8 cellular contexts compared by ENCODE assay signal in the genomic region with DNA sequence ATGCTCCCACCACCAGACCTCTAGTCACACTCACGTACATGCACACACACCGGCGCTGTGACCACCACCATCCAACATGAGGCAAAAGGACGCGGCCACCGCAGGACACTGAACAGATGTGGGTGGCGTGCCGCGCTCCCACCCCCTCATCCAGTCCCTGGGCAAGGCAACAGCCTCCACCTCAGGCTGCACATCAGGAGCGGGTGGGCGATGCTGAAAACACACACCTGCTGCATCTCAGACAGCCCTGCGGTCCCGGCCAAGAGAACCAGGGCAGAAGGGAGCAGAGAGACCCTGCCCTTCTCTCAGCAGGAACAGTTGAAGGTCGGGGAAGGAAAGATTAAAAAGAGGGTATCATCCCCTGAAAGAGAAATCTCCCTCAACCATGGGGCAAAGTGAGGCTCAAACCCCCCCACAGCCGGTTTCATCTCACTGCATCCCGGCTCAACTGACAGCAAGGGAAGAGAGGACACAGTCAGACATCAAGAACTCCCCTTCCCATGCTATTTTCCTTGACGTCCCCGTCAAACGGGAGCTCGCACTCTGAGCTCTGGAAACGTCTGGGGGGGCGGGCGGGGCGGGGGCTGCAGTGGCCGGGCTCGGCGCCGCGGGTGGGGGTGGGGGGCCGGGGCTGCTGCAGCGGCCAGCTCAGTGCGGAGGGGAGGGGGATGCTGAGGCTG. TPM values are rescaled to one million over a fixed set of nuclear protein-coding genes. Genes with fewer than 3 reads are reported as not detected.
A peak's percentile ranks its signal among the peaks of the same experiment; 100 is the strongest.
DNase-seq lines count a peak whose midpoint lies in the region; ATAC-seq and TF ChIP-seq lines count a peak whose summit lies in the region.

No MANE protein-coding gene starts in this region.

- 40 to 55% methylated on average over 27 to 32 of the region's 32 CpGs for WGBS in heart right ventricle, 2 donors
- 21% methylated on average over 32 of the region's 32 CpGs for WGBS in urinary bladder

- H3K27ac Mint-ChIP-seq in MCF 10A (ENCODE audit: low read depth, unreplicated experiment) (peak overlapping the region; percentile 28), mesothelial cell of epicardium (no peak overlapping the region)

- no peaks in the 10 kb centered on the region for H3K27me3 Mint-ChIP-seq in MCF 10A (ENCODE audit: insufficient read depth, unreplicated experiment)
- peaks cover 2% of the 10 kb centered on the region for H3K27me3 Mint-ChIP-seq in mesothelial cell of epicardium (ENCODE audit: low read depth)

- intact Hi-C loops in heart right ventricle (cut with DNase I) (no loop called here), left cardiac atrium (cut with DNase I) (no loop called here), MCF 10A (cut with micrococcal nuclease) (no loop called here)

- H3K4me1 ChIP-seq in heart right ventricle (peaks cover 0 to 47% (median 21%) of the 10 kb centered on the region in 9 donors), urinary bladder (ENCODE audit: insufficient read depth) (no peaks in the 10 kb centered on the region)

- CTCF ChIA-PET in MCF 10A (lab: Yijun Ruan, JAX): interaction anchor here (1.1 to 1.2 kb wide), 2 partner anchors 24 to 27 kb away, joined by 4 to 6 read pairs; no protein-coding TSS in a partner anchor

- H3K9me3 Mint-ChIP-seq in MCF 10A (ENCODE audit: unreplicated experiment): no peaks in the 10 kb centered on the region
- no peaks in the 10 kb centered on the region for H3K9me3 Mint-ChIP-seq in mesothelial cell of epicardium

- H3K36me3 ChIP-seq in heart right ventricle (peaks cover 0 to 40% (median 0%) of the 10 kb centered on the region in 9 donors), urinary bladder (ENCODE audit: insufficient read depth) (no peaks in the 10 kb centered on the region)

- POLR2A ChIA-PET in MCF 10A (lab: Yijun Ruan, JAX): interaction anchor here (0.6 to 1.4 kb wide), 2 partner anchors 9 to 14 kb away, joined by 3 to 4 read pairs; no protein-coding TSS in a partner anchor

- peaks cover 36% of the 10 kb centered on the region for H3K4me1 Mint-ChIP-seq in MCF 10A (ENCODE audit: insufficient read depth, unreplicated experiment)
- peaks cover 17% of the 10 kb centered on the region for H3K4me1 Mint-ChIP-seq in mesothelial cell of epicardium

- H3K27ac ChIP-seq in heart right ventricle (peak overlapping the region in 1 of 10 donors; percentile 31), urinary bladder (ENCODE audit: low read depth) (no peak overlapping the region)

- H3K36me3 Mint-ChIP-seq in MCF 10A (ENCODE audit: insufficient read depth, unreplicated experiment): peaks cover 9% of the 10 kb centered on the region
- H3K36me3 Mint-ChIP-seq in mesothelial cell of epicardium: peaks cover 2% of the 10 kb centered on the region

- no peaks in the 10 kb centered on the region for H3K27me3 ChIP-seq in heart right ventricle

- DNase-seq in heart right ventricle: no peak
- DNase-seq in left cardiac atrium: no peak
- DNase-seq in MCF 10A (ENCODE audit: unreplicated experiment): no peak
- DNase-seq in mesothelial cell of epicardium (ENCODE audit: low spot score in 2 of 2, unreplicated experiment in 2 of 2): no peak
- no peak for DNase-seq in stimulated activated CD4-positive, alpha-beta T cell treated with anti-CD3 and anti-CD28 coated beads, Interleukin-4, amount 100 ng/mL, for 1 hour
- no peak for DNase-seq in stimulated activated naive CD4-positive, alpha-beta T cell treated with Interleukin-2 at 50 U/mL for 16 hours (lab: John Stamatoyannopoulos, UW)

- H3K4me3 ChIP-seq in heart right ventricle (peak overlapping the region; percentile 37 to 96 (median 82)), urinary bladder (ENCODE audit: low read depth, low read length) (peak overlapping the region; percentile 92)

- peak overlapping the region; percentile 67 for H3K4me3 Mint-ChIP-seq in MCF 10A (ENCODE audit: unreplicated experiment)
- H3K4me3 Mint-ChIP-seq in mesothelial cell of epicardium: peak overlapping the region; percentile 74

- ATAC-seq in heart right ventricle (no peak), left cardiac atrium (no peak)
- ATAC-seq in activated CD4-positive, CD25-positive, alpha-beta regulatory T cell treated with anti-CD3 and anti-CD28 coated beads, Interleukin-2, amount 50 U/mL, for 24 hours: no peak

- H3K9me3 ChIP-seq in heart right ventricle: no peaks in the 10 kb centered on the region

- TSS peak; percentile 27 for BruUV-seq in MCF 10A (replicated peaks; lab: Mats Ljungman, UMichigan)

- TF ChIP-seq CTCF in heart right ventricle (IDR thresholded peaks at IDR 0.05): no peak
- no peak for TF ChIP-seq CTCF in MCF 10A (IDR thresholded peaks at IDR 0.05; ENCODE audit: unreplicated experiment)
- TF ChIP-seq CTCF in mesothelial cell of epicardium (IDR thresholded peaks at IDR 0.05; ENCODE audit: unreplicated experiment): no peak

RNA-seq across cellular contexts. Expression of a gene that starts 1.1 kb away (rescaled TPM):
- total RNA-seq in heart right ventricle (10 to 100 TPM in 9 of 10 donors, 1 to 10 TPM in 1; 9.4 to 16.7 (median 12.7) TPM), left cardiac atrium (10 to 100 TPM; 12.0 to 12.4 TPM), MCF 10A (2022) (10.9 and 13.7 TPM in 2 replicates), mesothelial cell of epicardium (27.3 to 28.3 TPM (median 27.8 TPM) in 3 replicates), urinary bladder (40.3 TPM)
- polyA plus RNA-seq in heart right ventricle (1 to 10 TPM; 8.5 to 9.9 TPM), urinary bladder (115 TPM)

RNA-seq across cellular contexts. Expression of a gene that starts 37.6 kb away (rescaled TPM):
- total RNA-seq in heart right ventricle (10 to 100 TPM in 2 of 10 donors, 1 to 10 TPM in 8; 4.4 to 44.3 (median 9.1) TPM), left cardiac atrium (10 to 100 TPM in 1 of 2 donors, 1 to 10 TPM in 1; 9.2 to 20.1 TPM), MCF 10A (2022) (17.3 and 30.6 TPM in 2 replicates), mesothelial cell of epicardium (3.4 to 5.1 TPM (median 4.7 TPM) in 3 replicates), urinary bladder (9.5 TPM)
- polyA plus RNA-seq in heart right ventricle (10 to 100 TPM in 1 of 2 donors, 1 to 10 TPM in 1; 5.6 to 10.4 TPM), urinary bladder (10.0 TPM)
